In genomic region chr14:39621678-39622077, GRCh38 we compare ENCODE assay signal across 24 cellular contexts.
"Had no signal": no experiment of that assay in that cellular context is flagged by ENCODE, and none has a peak within 500 bp of the region (broad histone marks: within the 10 kb centered on the region; RNA-seq: fewer than 3 reads in every experiment).

No MANE protein-coding gene starts in this region.

- H3K4me3 ChIP-seq: colonic mucosa, coronary artery, dorsolateral prefrontal cortex, esophagus muscularis mucosa, esophagus squamous epithelium, gastrocnemius medialis, gastroesophageal sphincter, heart left ventricle, heart right ventricle had no signal

- H3K9me3 ChIP-seq: colonic mucosa, esophagus squamous epithelium, gastrocnemius medialis had no signal

- H3K27ac Mint-ChIP-seq: dendritic cell treated with granulocyte-macrophage colony-stimulating factor and Interleukin-4, amounts not matched to agents 40 ng/mL and 50 ng/mL, for 4 days; effector memory CD8-positive, alpha-beta T cell; endodermal cell had no signal

- DNase-seq: colonic mucosa; cortex of kidney; dermis blood vessel endothelial cell; dorsolateral prefrontal cortex; effector CD4-positive, alpha-beta T cell; effector CD8-positive, alpha-beta T cell; effector memory CD4-positive, alpha-beta T cell; effector memory CD8-positive, alpha-beta T cell; endodermal cell; erythroblast; esophagus squamous epithelium; foreskin fibroblast; foreskin keratinocyte; foreskin melanocyte; gastrocnemius medialis; glutamatergic neuron; head of caudate nucleus; heart left ventricle; heart right ventricle had no signal

- H3K27me3 Mint-ChIP-seq: dendritic cell treated with granulocyte-macrophage colony-stimulating factor and Interleukin-4, amounts not matched to agents 40 ng/mL and 50 ng/mL, for 4 days; effector memory CD8-positive, alpha-beta T cell had no signal

- H3K4me3 Mint-ChIP-seq: dendritic cell treated with granulocyte-macrophage colony-stimulating factor and Interleukin-4, amounts not matched to agents 40 ng/mL and 50 ng/mL, for 4 days; effector memory CD8-positive, alpha-beta T cell; endodermal cell had no signal

- H3K4me1 ChIP-seq: colonic mucosa, esophagus muscularis mucosa, esophagus squamous epithelium, foreskin keratinocyte, gastroesophageal sphincter, heart left ventricle, heart right ventricle had no signal

- H3K27me3 ChIP-seq: colonic mucosa, dorsolateral prefrontal cortex, esophagus muscularis mucosa, esophagus squamous epithelium, foreskin keratinocyte, gastrocnemius medialis, gastroesophageal sphincter, heart left ventricle, heart right ventricle had no signal

- H3K27ac ChIP-seq: colonic mucosa, coronary artery, dorsolateral prefrontal cortex, epithelial cell of prostate, esophagus muscularis mucosa, esophagus squamous epithelium, foreskin keratinocyte, gastrocnemius medialis, gastroesophageal sphincter, heart left ventricle, heart right ventricle had no signal

- H3K36me3 ChIP-seq: colonic mucosa, esophagus muscularis mucosa, esophagus squamous epithelium, gastrocnemius medialis, gastroesophageal sphincter, heart left ventricle, heart right ventricle had no signal
